Comparison of ENCODE assay signal across 26 cellular contexts in genomic region chr9:97647996-97648395, GRCh38.
"Had no signal": no experiment of that assay in that cellular context is flagged by ENCODE, and none has a peak within 500 bp of the region (broad histone marks: within the 10 kb centered on the region; RNA-seq: fewer than 3 reads in every experiment).

No MANE protein-coding gene starts in this region.

- H3K27ac Mint-ChIP-seq: activated CD4-positive, alpha-beta memory T cell treated with anti-CD3 and anti-CD28 coated beads for 36 hours; activated CD4-positive, alpha-beta T cell treated with anti-CD3 and anti-CD28 coated beads for 36 hours; activated CD4-positive, alpha-beta T cell treated with anti-CD3 and anti-CD28 coated beads, Interleukin-2, amount 10 ng/mL, durations not matched to agents 24 days and 14 days; activated naive CD4-positive, alpha-beta T cell treated with anti-CD3 and anti-CD28 coated beads, Interleukin-2, amount 10 ng/mL, durations not matched to agents 7 days and 5 days; activated naive CD4-positive, alpha-beta T cell treated with anti-CD3 and anti-CD28 coated beads, Interleukin-2, amount 50 U/mL, for 72 hours; activated T-cell treated with anti-CD3 and anti-CD28 coated beads, Interleukin-2, amount 50 U/mL, for 72 hours had no signal

- FAIRE-seq: frontal cortex had no signal

- H3K4me3 Mint-ChIP-seq: activated CD4-positive, alpha-beta memory T cell treated with anti-CD3 and anti-CD28 coated beads for 36 hours; activated CD4-positive, alpha-beta T cell treated with anti-CD3 and anti-CD28 coated beads for 36 hours; activated CD4-positive, alpha-beta T cell treated with anti-CD3 and anti-CD28 coated beads, Interleukin-2, amount 10 ng/mL, durations not matched to agents 24 days and 14 days; activated naive CD4-positive, alpha-beta T cell treated with anti-CD3 and anti-CD28 coated beads, Interleukin-2, amount 10 ng/mL, durations not matched to agents 7 days and 5 days; activated T-cell treated with anti-CD3 and anti-CD28 coated beads, Interleukin-2, amount 50 U/mL, for 72 hours; brain had no signal

- H3K27ac ChIP-seq: adrenal gland, breast epithelium, cardiac muscle cell, colonic mucosa, heart left ventricle had no signal

- H3K27me3 Mint-ChIP-seq: activated CD4-positive, alpha-beta memory T cell treated with anti-CD3 and anti-CD28 coated beads for 36 hours; activated CD4-positive, alpha-beta T cell treated with anti-CD3 and anti-CD28 coated beads for 36 hours; activated CD4-positive, alpha-beta T cell treated with anti-CD3 and anti-CD28 coated beads, Interleukin-2, amount 10 ng/mL, durations not matched to agents 24 days and 14 days; activated naive CD4-positive, alpha-beta T cell treated with anti-CD3 and anti-CD28 coated beads, Interleukin-2, amount 10 ng/mL, durations not matched to agents 7 days and 5 days; brain had no signal

- H3K9me3 Mint-ChIP-seq: activated CD4-positive, alpha-beta memory T cell treated with anti-CD3 and anti-CD28 coated beads for 36 hours; activated CD4-positive, alpha-beta T cell treated with anti-CD3 and anti-CD28 coated beads, Interleukin-2, amount 10 ng/mL, durations not matched to agents 24 days and 14 days; activated naive CD4-positive, alpha-beta T cell treated with anti-CD3 and anti-CD28 coated beads, Interleukin-2, amount 10 ng/mL, durations not matched to agents 7 days and 5 days; activated naive CD4-positive, alpha-beta T cell treated with anti-CD3 and anti-CD28 coated beads, Interleukin-2, amount 50 U/mL, for 72 hours; activated T-cell treated with anti-CD3 and anti-CD28 coated beads, Interleukin-2, amount 50 U/mL, for 72 hours; brain had no signal

- DNase-seq: activated CD4-positive, alpha-beta memory T cell treated with anti-CD3 and anti-CD28 coated beads for 36 hours; activated CD4-positive, alpha-beta T cell treated with anti-CD3 and anti-CD28 coated beads for 36 hours; activated CD4-positive, alpha-beta T cell treated with anti-CD3 and anti-CD28 coated beads, Interleukin-2, amount 10 ng/mL, durations not matched to agents 24 days and 14 days; activated CD4-positive, CD25-positive, alpha-beta regulatory T cell; activated CD4-positive, CD25-positive, alpha-beta regulatory T cell treated with anti-CD3 and anti-CD28 coated beads, Interleukin-2, amount 50 U/mL, for 72 hours; activated CD8-positive, alpha-beta memory T cell treated with anti-CD3 and anti-CD28 coated beads for 24 hours; activated gamma-delta T cell; activated naive CD4-positive, alpha-beta T cell; activated naive CD4-positive, alpha-beta T cell treated with anti-CD3 and anti-CD28 coated beads, Interleukin-2, amount 10 ng/mL, durations not matched to agents 7 days and 5 days; activated T-cell treated with anti-CD3 and anti-CD28 coated beads, Interleukin-2, amount 50 U/mL, for 72 hours; adrenal gland; amygdala; aorta; central memory CD4-positive, alpha-beta T cell; cerebellar nuclear complex; colonic mucosa; effector CD8-positive, alpha-beta T cell; foreskin fibroblast; glutamatergic neuron; heart left ventricle had no signal

- H3K27me3 ChIP-seq: adrenal gland, breast epithelium, cardiac muscle cell, colonic mucosa, heart left ventricle had no signal

- ATAC-seq: activated CD4-positive, alpha-beta T cell treated with anti-CD3 and anti-CD28 coated beads for 36 hours; activated naive CD4-positive, alpha-beta T cell treated with anti-CD3 and anti-CD28 coated beads, Interleukin-2, amount 50 U/mL, for 72 hours; activated T-cell treated with anti-CD3 and anti-CD28 coated beads, Interleukin-2, amount 50 U/mL, for 72 hours; esophagus mucosa; heart left ventricle had no signal

- H3K4me3 ChIP-seq: adrenal gland, breast epithelium, cardiac muscle cell, colonic mucosa, heart left ventricle had no signal

- H3K9me3 ChIP-seq: adrenal gland, breast epithelium, colonic mucosa, heart left ventricle had no signal

- H3K4me1 ChIP-seq: breast epithelium, colonic mucosa had no signal
